In genomic region chr5:147538232-147538631, GRCh38 we compare ENCODE assay signal across 17 cellular contexts. TPM values are rescaled to one million over a fixed set of nuclear protein-coding genes. Genes with fewer than 3 reads are reported as not detected.
DNase-seq lines count a peak whose midpoint lies in the region; ATAC-seq and TF ChIP-seq lines count a peak whose summit lies in the region.
"Had no signal": no experiment of that assay in that cellular context is flagged by ENCODE, and none has a peak within 500 bp of the region (broad histone marks: within the 10 kb centered on the region; RNA-seq: fewer than 3 reads in every experiment).

No MANE protein-coding gene starts in this region.

- no peak overlapping the region for H3K4me3 Mint-ChIP-seq in mesothelial cell of epicardium
- H3K4me3 Mint-ChIP-seq: CD8-positive, alpha-beta memory T cell; IgD-negative memory B cell had no signal

- no peak overlapping the region for H3K4me3 ChIP-seq in astrocyte of the spinal cord (ENCODE audit: low read depth, low read length)

- no peak for ATAC-seq in GM18861 (IDR thresholded peaks at IDR 0.05; ENCODE audit: unreplicated experiment)
- ATAC-seq in GM21737 (IDR thresholded peaks at IDR 0.05; ENCODE audit: unreplicated experiment): no peak
- no peak for ATAC-seq in GM21717 (IDR thresholded peaks at IDR 0.05; ENCODE audit: unreplicated experiment)

- peak overlapping the region; percentile 32 for H3K27ac Mint-ChIP-seq in mesothelial cell of epicardium
- H3K27ac Mint-ChIP-seq: CD8-positive, alpha-beta memory T cell; IgD-negative memory B cell had no signal

- H3K36me3 Mint-ChIP-seq in mesothelial cell of epicardium: no peaks in the 10 kb centered on the region
- H3K36me3 Mint-ChIP-seq: CD8-positive, alpha-beta memory T cell; IgD-negative memory B cell had no signal

- in situ Hi-C loops in astrocyte of the spinal cord (cut with HindIII; ENCODE audit: low sequenced_read_pairs): no loop called here

- no peaks in the 10 kb centered on the region for H3K9me3 Mint-ChIP-seq in mesothelial cell of epicardium
- H3K9me3 Mint-ChIP-seq: IgD-negative memory B cell had no signal

- H3K4me1 Mint-ChIP-seq in mesothelial cell of epicardium: peaks cover 29% of the 10 kb centered on the region
- H3K4me1 Mint-ChIP-seq: CD8-positive, alpha-beta memory T cell; IgD-negative memory B cell had no signal

- H3K27me3 Mint-ChIP-seq in mesothelial cell of epicardium (ENCODE audit: low read depth): no peaks in the 10 kb centered on the region

- TF ChIP-seq CTCF in astrocyte of the spinal cord (IDR thresholded peaks at IDR 0.05; ENCODE audit: low read depth, low read length) (no peak), mesothelial cell of epicardium (IDR thresholded peaks at IDR 0.05; ENCODE audit: unreplicated experiment) (no peak)

- DNase-seq in AG20443 (ENCODE audit: low spot score) (peak; percentile 9), NCI-H226 (peak; percentile 82), astrocyte of the spinal cord (ENCODE audit: low read depth, low spot score) (peak; percentile 85), mesothelial cell of epicardium (ENCODE audit: low spot score in 2 of 2, unreplicated experiment in 2 of 2) (no peak), GOT3 (lab: John Stamatoyannopoulos, UW) (no peak)
- DNase-seq: CD8-positive, alpha-beta memory T cell; DND-41; HCEC 1CT; MV-4-11; NCI-H1417 treated with DMSO at 0.1 percent for 48 hours; NCI-H2029 treated with DMSO at 0.1 percent for 48 hours; NCI-H524 treated with DMSO at 0.1 percent for 48 hours had no signal

RNA-seq across cellular contexts. Expression of gene DPYSL3, which starts 28.4 kb away (rescaled TPM):
- total RNA-seq in mesothelial cell of epicardium: 161 to 169 TPM (median 165 TPM) in 3 replicates
- total RNA-seq: OCI-LY7 had no signal

Comparison
In these comparisons a context has a peak if more than half of its experiments do, and no peak if none do; other contexts are left out.
1. DNase-seq: peak in AG20443 (single experiment), NCI-H226 (single experiment) and astrocyte of the spinal cord (single experiment); none in mesothelial cell of epicardium (0 of 2) and GOT3 (single experiment).